ENCODE assay signal across 25 cellular contexts in genomic region chr7:36131499-36131898, GRCh38. TPM values are rescaled to one million over a fixed set of nuclear protein-coding genes. Genes with fewer than 3 reads are reported as not detected.
DNase-seq lines count a peak whose midpoint lies in the region; ATAC-seq, FAIRE-seq and TF ChIP-seq lines count a peak whose summit lies in the region.
"Had no signal": no experiment of that assay in that cellular context is flagged by ENCODE, and none has a peak within 500 bp of the region (broad histone marks: within the 10 kb centered on the region; RNA-seq: fewer than 3 reads in every experiment).

No MANE protein-coding gene starts in this region.

- CTCF ChIA-PET in A549 (lab: Yijun Ruan, JAX) = interaction anchor here (0.5 to 2.5 kb wide), 8 partner anchors 11 to 214 kb away, joined by 3 to 11 read pairs (median 4); no protein-coding TSS in a partner anchor

- H3K4me1 Mint-ChIP-seq in endodermal cell = peaks cover 2% of the 10 kb centered on the region
- H3K4me1 Mint-ChIP-seq in mesothelial cell of epicardium = peaks cover 9% of the 10 kb centered on the region
- H3K4me1 Mint-ChIP-seq: IgD-negative memory B cell had no signal

- H3K4me1 ChIP-seq in A549 (peaks cover 31% of the 10 kb centered on the region), endodermal cell (ENCODE audit: control insufficient read depth, insufficient read depth, low read length) (no peaks in the 10 kb centered on the region), psoas muscle (peaks cover 51% of the 10 kb centered on the region)
- H3K4me1 ChIP-seq: Caco-2 had no signal

- no peak for TF ChIP-seq RAD21 in A549 (conservative IDR thresholded peaks at IDR 0.05 in 1 of 2, IDR thresholded peaks at IDR 0.05 in 1 of 2)

- no peak for TF ChIP-seq CTCF in A549 (IDR thresholded peaks at IDR 0.05)
- TF ChIP-seq CTCF in endodermal cell (conservative IDR thresholded peaks at IDR 0.05) = no peak
- TF ChIP-seq CTCF in psoas muscle (IDR thresholded peaks at IDR 0.05) = no peak
- no peak for TF ChIP-seq CTCF in mesothelial cell of epicardium (IDR thresholded peaks at IDR 0.05; ENCODE audit: unreplicated experiment)

- H3K27ac Mint-ChIP-seq in endodermal cell = no peak overlapping the region
- no peak overlapping the region for H3K27ac Mint-ChIP-seq in mesothelial cell of epicardium
- H3K27ac Mint-ChIP-seq: IgD-negative memory B cell had no signal

- no peak overlapping the region for H3K4me2 ChIP-seq in A549
- H3K4me2 ChIP-seq: BLaER1 treated with 17β-estradiol and CSF1 and Interleukin-3, amounts not matched to agents 10 nM and 100 nM had no signal

- FAIRE-seq in A549 (lab: Jason Lieb, UNC) = no peak
- FAIRE-seq: GM12892, GM18507, HTR-8/SVneo had no signal

- no peaks in the 10 kb centered on the region for H3K27me3 Mint-ChIP-seq in endodermal cell (ENCODE audit: insufficient read depth)
- H3K27me3 Mint-ChIP-seq in mesothelial cell of epicardium (ENCODE audit: low read depth) = peaks cover 3% of the 10 kb centered on the region
- H3K27me3 Mint-ChIP-seq: CD4-positive, alpha-beta memory T cell; IgD-negative memory B cell had no signal

- H3K4me3 ChIP-seq in A549 = no peak overlapping the region
- H3K4me3 ChIP-seq in endodermal cell (ENCODE audit: low read length) = no peak overlapping the region
- H3K4me3 ChIP-seq in psoas muscle = peak overlapping the region; percentile 39
- H3K4me3 ChIP-seq: BLaER1 treated with 17β-estradiol and CSF1 and Interleukin-3, amounts not matched to agents 10 nM and 100 nM; SJSA1 had no signal

- H3K27me3 ChIP-seq in endodermal cell (ENCODE audit: control insufficient read depth, insufficient read depth, low read length, poor library complexity, severe bottlenecking) (no peaks in the 10 kb centered on the region), psoas muscle (ENCODE audit: insufficient read depth in 3 of 3, low read length in 2 of 3) (no peaks in the 10 kb centered on the region)
- H3K27me3 ChIP-seq: BLaER1 treated with 17β-estradiol and CSF1 and Interleukin-3, amounts not matched to agents 10 nM and 100 nM; SJSA1 had no signal

- H3K4me3 Mint-ChIP-seq in endodermal cell (no peak overlapping the region), mesothelial cell of epicardium (no peak overlapping the region)
- H3K4me3 Mint-ChIP-seq: CD4-positive, alpha-beta memory T cell had no signal

- intact Hi-C loops in psoas muscle (cut with DNase I) = loop anchor here in 1 of 2 donors (2.0 kb wide), 1 partner anchor 17 kb away; no protein-coding TSS in a partner anchor

- no peak overlapping the region for H3K9ac ChIP-seq in endodermal cell (ENCODE audit: extremely low read depth, low read length, poor library complexity, severe bottlenecking)
- H3K9ac ChIP-seq: BLaER1 treated with 17β-estradiol and CSF1 and Interleukin-3, amounts not matched to agents 10 nM and 100 nM had no signal

- H3K9me3 Mint-ChIP-seq in endodermal cell (no peaks in the 10 kb centered on the region), mesothelial cell of epicardium (peaks cover 10% of the 10 kb centered on the region)
- H3K9me3 Mint-ChIP-seq: IgD-negative memory B cell had no signal

- ATAC-seq in A549 (no peak), psoas muscle (peak in 3 of 4 donors; percentile 1 to 15 (median 2)), HG03135 (IDR thresholded peaks at IDR 0.05; ENCODE audit: unreplicated experiment) (no peak), GM21515 (IDR thresholded peaks at IDR 0.05; ENCODE audit: unreplicated experiment) (no peak)

- DNase-seq in NCI-H2107 treated with DMSO at 0.1 percent for 48 hours (lab: John Stamatoyannopoulos, UW; ENCODE audit: unreplicated experiment) (peak; percentile 6), NCI-H2107 (lab: John Stamatoyannopoulos, UW) (no peak), A549 (ENCODE audit: low read depth in 1 of 2, low spot score in 1 of 2) (no peak), endodermal cell (peak; percentile 39), psoas muscle (no peak), mesothelial cell of epicardium (ENCODE audit: low spot score in 2 of 2, unreplicated experiment in 2 of 2) (no peak)
- DNase-seq: Caco-2; CD4-positive, alpha-beta memory T cell; DMS 273 treated with DMSO at 0.1 percent for 48 hours; DND-41; GOT3; HCEC 1CT; NCI-H2081 treated with DMSO at 0.1 percent for 48 hours; NCI-H446 treated with DMSO at 0.1 percent for 48 hours; NCI-H526 treated with DMSO at 0.1 percent for 48 hours; SW 1271 had no signal

- H3K36me3 Mint-ChIP-seq in endodermal cell (ENCODE audit: low read depth) (no peaks in the 10 kb centered on the region), mesothelial cell of epicardium (no peaks in the 10 kb centered on the region)
- H3K36me3 Mint-ChIP-seq: CD4-positive, alpha-beta memory T cell; IgD-negative memory B cell had no signal

- POLR2A ChIA-PET in A549 (lab: Yijun Ruan, JAX) = no interaction called here

- TF ChIP-seq EP300 in A549 (IDR thresholded peaks at IDR 0.05) = no peak

- no peaks in the 10 kb centered on the region for H3K36me3 ChIP-seq in endodermal cell (ENCODE audit: control insufficient read depth, insufficient read depth, low read length)
- no peaks in the 10 kb centered on the region for H3K36me3 ChIP-seq in psoas muscle (ENCODE audit: insufficient read depth in 1 of 2, low read depth in 1 of 2)
- H3K36me3 ChIP-seq: BLaER1 treated with 17β-estradiol and CSF1 and Interleukin-3, amounts not matched to agents 10 nM and 100 nM; SJSA1 had no signal

- H3K27ac ChIP-seq in A549 (peak overlapping the region; percentile 44 to 82; a peak in 3 of 6 replicates), endodermal cell (ENCODE audit: low read depth, low read length) (no peak overlapping the region), psoas muscle (peak overlapping the region; percentile 95)
- H3K27ac ChIP-seq: 22Rv1; BLaER1 treated with 17β-estradiol and CSF1 and Interleukin-3, amounts not matched to agents 10 nM and 100 nM; SJSA1 had no signal

- no peak for TF ChIP-seq POLR2A in A549 (IDR thresholded peaks at IDR 0.05; ENCODE audit: low read length)

- H3K9me3 ChIP-seq in A549 = no peaks in the 10 kb centered on the region
- H3K9me3 ChIP-seq in endodermal cell (ENCODE audit: control insufficient read depth, low read length) = no peaks in the 10 kb centered on the region
- H3K9me3 ChIP-seq in psoas muscle = no peaks in the 10 kb centered on the region
- H3K9me3 ChIP-seq: BLaER1 treated with 17β-estradiol and CSF1 and Interleukin-3, amounts not matched to agents 10 nM and 100 nM; Caco-2; SJSA1 had no signal

- 82% methylated on average over 7 of the region's 7 CpGs for WGBS in A549 (ENCODE audit: missing lambda C conversion rate)
- 91 to 93% methylated on average over 5 to 6 of the region's 7 CpGs for WGBS in endodermal cell (ENCODE audit: insufficient coverage in 1 of 2, insufficient read length in 1 of 2), 2 experiments
- 31 to 66% (median 34%) methylated on average over 7 of the region's 7 CpGs for WGBS in psoas muscle, 3 donors

TF ChIP-seq in A549, 52 proteins besides CTCF, POLR2A, EP300 and RAD21 (continues in another document):
- TF ChIP-seq MAFK (IDR thresholded peaks at IDR 0.05; ENCODE audit: partially characterized antibody) = no peak
- TF ChIP-seq RNF2 (IDR thresholded peaks at IDR 0.05; ENCODE audit: borderline replicate concordance, low read depth) = no peak
- TF ChIP-seq FOSB (CRISPR knock-in tag; IDR thresholded peaks at IDR 0.05) = no peak
- TF ChIP-seq BHLHE40 (IDR thresholded peaks at IDR 0.05; ENCODE audit: low read depth, low read length) = no peak
- TF ChIP-seq FOSL2 (IDR thresholded peaks at IDR 0.05) = no peak
- no peak for TF ChIP-seq FOSL2 (CRISPR knock-in tag; IDR thresholded peaks at IDR 0.05)
- no peak for TF ChIP-seq E2F6 (IDR thresholded peaks at IDR 0.05; ENCODE audit: borderline replicate concordance, low read depth)
- no peak for TF ChIP-seq TP53 (CRISPR knock-in tag; IDR thresholded peaks at IDR 0.05)
- no peak for TF ChIP-seq RARB (CRISPR knock-in tag; IDR thresholded peaks at IDR 0.05)
- TF ChIP-seq POLR2AphosphoS2 (conservative IDR thresholded peaks at IDR 0.05; ENCODE audit: low read length) = no peak
- TF ChIP-seq MYC (IDR thresholded peaks at IDR 0.05; ENCODE audit: borderline replicate concordance, low read length) = no peak
- no peak for TF ChIP-seq JUN (IDR thresholded peaks at IDR 0.05)
- TF ChIP-seq HMGXB4 (CRISPR knock-in tag; IDR thresholded peaks at IDR 0.05; ENCODE audit: borderline replicate concordance) = no peak
- TF ChIP-seq NPAS2 (CRISPR knock-in tag; IDR thresholded peaks at IDR 0.05; ENCODE audit: borderline replicate concordance) = no peak

RNA-seq across cellular contexts. Expression of gene EEPD1, which starts 21.6 kb away (rescaled TPM):
- 14.2 and 16.0 TPM in 2 replicates for polyA plus RNA-seq in A549 (2011; rRNA removed)
- 20.3 and 22.7 TPM in 2 replicates for polyA plus RNA-seq in A549 (2012; cell fraction: cytosol; rRNA removed)
- 60.4 and 64.3 TPM in 2 replicates for polyA plus RNA-seq in A549 (2012; cell fraction: nucleus; rRNA removed)
- 22.1 to 25.9 TPM (median 24.3 TPM) in 3 replicates for polyA plus RNA-seq in A549 (2017; fragmentation: RNase III; extraction: RNeasy Plus Mini Kit Qiagen cat#74134 plus additional on column Dnase treatment)
- polyA minus RNA-seq in A549 (2011; rRNA and poly(A)+ RNA removed) = 8.3 and 12.0 TPM in 2 replicates
- total RNA-seq in endodermal cell = 10 to 100 TPM in 1 of 2 donors, 1 to 10 TPM in 1; 9.7 to 11.4 TPM
- 5.7 TPM for polyA plus RNA-seq in endodermal cell (2013, experiment 1 of 2)
- 6.1 TPM for polyA plus RNA-seq in endodermal cell (2013, experiment 2 of 2)
- 10 to 100 TPM; 13.3 to 51.3 (median 32.7) TPM for total RNA-seq in psoas muscle
- polyA plus RNA-seq in psoas muscle = 10 to 100 TPM in 2 of 3 donors, 1 to 10 TPM in 1; 7.3 to 61.2 (median 45.5) TPM
- 18.0 to 21.8 TPM (median 20.1 TPM) in 3 replicates for total RNA-seq in mesothelial cell of epicardium

Comparison
In these comparisons a context has a peak if more than half of its experiments do, and no peak if none do; other contexts are left out.
1. DNase-seq: peak in NCI-H2107 treated with DMSO at 0.1 percent for 48 hours (single experiment) and endodermal cell (single experiment); none in NCI-H2107 (single experiment), A549 (0 of 2), psoas muscle (0 of 2) and mesothelial cell of epicardium (0 of 2).
2. ATAC-seq: peak in psoas muscle (3 of 4); none in A549 (0 of 2), HG03135 (single experiment) and GM21515 (single experiment).